In the genomic region with DNA sequence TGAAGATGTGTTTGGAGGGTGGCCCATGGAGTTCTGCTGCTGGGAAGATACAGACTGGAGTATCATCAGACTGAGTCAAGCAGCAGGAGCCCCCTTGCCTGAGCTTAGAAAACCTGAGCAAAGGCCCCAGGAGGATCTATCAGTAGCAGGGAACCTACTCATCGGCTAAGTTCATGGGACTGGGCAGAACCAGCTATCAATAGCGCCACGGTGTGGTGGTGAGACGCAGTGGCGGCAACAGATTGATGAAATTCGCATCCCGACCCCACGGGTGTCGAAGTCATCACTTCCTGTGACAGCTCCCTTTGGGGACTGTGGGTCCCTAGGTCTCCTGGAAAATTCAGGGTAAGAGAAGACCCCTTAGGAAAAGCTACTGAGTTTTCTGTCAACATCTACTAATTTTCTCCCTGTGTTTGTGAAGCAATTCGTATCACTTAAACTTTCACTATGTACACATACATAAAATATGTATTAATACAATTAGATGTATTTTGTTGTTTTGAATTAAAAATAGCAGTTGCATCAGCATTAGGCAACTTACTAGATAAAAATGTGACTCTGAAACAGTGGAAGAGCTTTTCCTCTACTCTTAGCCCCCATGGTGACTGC, we compare ENCODE assay signal across 8 cellular contexts. TPM values are rescaled to one million over a fixed set of nuclear protein-coding genes. Genes with fewer than 3 reads are reported as not detected.
A peak's percentile ranks its signal among the peaks of the same experiment; 100 is the strongest.
DNase-seq lines count a peak whose midpoint lies in the region; ATAC-seq and TF ChIP-seq lines count a peak whose summit lies in the region.

No MANE protein-coding gene starts in this region.

- no peak overlapping the region for H3K4me3 ChIP-seq in retinal pigment epithelial cell (ENCODE audit: low read length)

- H3K27me3 ChIP-seq in foreskin keratinocyte, result peaks cover 77% of the 10 kb centered on the region

- peak; percentile 43 for DNase-seq in NCI-H748 (lab: John Stamatoyannopoulos, UW; ENCODE audit: unreplicated experiment)
- no peak for DNase-seq in NCI-H748 treated with DMSO at 0.1 percent for 48 hours (lab: John Stamatoyannopoulos, UW)
- DNase-seq in NCI-H82 (lab: John Stamatoyannopoulos, UW), result peak; percentile 80
- peak; percentile 46 for DNase-seq in activated CD8-positive, alpha-beta memory T cell treated with anti-CD3 and anti-CD28 coated beads, Interleukin-2, amount 50 U/mL, for 4 hours
- no peak for DNase-seq in foreskin keratinocyte
- no peak for DNase-seq in retinal pigment epithelial cell (ENCODE audit: low read depth)
- DNase-seq in ureter (ENCODE audit: low spot score), result no peak

- no peak for ATAC-seq in foreskin keratinocyte
- ATAC-seq in HG02571 (IDR thresholded peaks at IDR 0.05; ENCODE audit: unreplicated experiment), result no peak

- H3K27ac ChIP-seq in foreskin keratinocyte, result no peak overlapping the region

- TF ChIP-seq CTCF in foreskin keratinocyte (conservative IDR thresholded peaks at IDR 0.05), result peak; percentile 69
- TF ChIP-seq CTCF in retinal pigment epithelial cell (conservative IDR thresholded peaks at IDR 0.05; ENCODE audit: low read depth, low read length), result peak; percentile 84

- no peaks in the 10 kb centered on the region for H3K4me1 ChIP-seq in foreskin keratinocyte

RNA-seq across cellular contexts. Expression of a gene that starts 7.1 kb away (rescaled TPM):
- total RNA-seq in foreskin keratinocyte (not detected in 2 replicates), ureter (not detected)
- polyA plus RNA-seq in foreskin keratinocyte, result not detected in 2 replicates

RNA-seq across cellular contexts. Expression of a gene that starts 7.7 kb away (rescaled TPM):
- total RNA-seq in foreskin keratinocyte, result not detected in 2 replicates
- 0.04 TPM in 1 of 2 replicates, not detected in the other for polyA plus RNA-seq in foreskin keratinocyte
- total RNA-seq in ureter, result not detected

RNA-seq across cellular contexts. Expression of a gene that starts 35.0 kb away (rescaled TPM):
- total RNA-seq in foreskin keratinocyte (35.2 and 48.1 TPM in 2 replicates), ureter (55.3 TPM)
- polyA plus RNA-seq in foreskin keratinocyte, result 52.1 and 71.2 TPM in 2 replicates

Comparison
In these comparisons a context has a peak if more than half of its experiments do, and no peak if none do; other contexts are left out.
1. DNase-seq: peak in NCI-H748 (single experiment), NCI-H82 (single experiment) and activated CD8-positive, alpha-beta memory T cell treated with anti-CD3 and anti-CD28 coated beads, Interleukin-2, amount 50 U/mL, for 4 hours (single experiment); none in NCI-H748 treated with DMSO at 0.1 percent for 48 hours (single experiment), foreskin keratinocyte (0 of 2), retinal pigment epithelial cell (single experiment) and ureter (single experiment).